In genomic region chr13:110680852-110681251, GRCh38 we compare ENCODE assay signal across 9 cellular contexts. TPM values are rescaled to one million over a fixed set of nuclear protein-coding genes. Genes with fewer than 3 reads are reported as not detected.
A peak's percentile ranks its signal among the peaks of the same experiment; 100 is the strongest.
DNase-seq lines count a peak whose midpoint lies in the region; TF ChIP-seq lines count a peak whose summit lies in the region.
"Had no signal": no experiment of that assay in that cellular context is flagged by ENCODE, and none has a peak within 500 bp of the region (broad histone marks: within the 10 kb centered on the region; RNA-seq: fewer than 3 reads in every experiment).

No MANE protein-coding gene starts in this region.

- TSS peak; percentile 14 for BruUV-seq in PC-9 (replicated peaks; lab: Mats Ljungman, UMichigan)

- peaks cover 30% of the 10 kb centered on the region for H3K36me3 ChIP-seq in PC-9 (ENCODE audit: low read depth)
- H3K36me3 ChIP-seq in tibial nerve: peaks cover 0 to 83% (median 3%) of the 10 kb centered on the region in 3 donors
- H3K36me3 ChIP-seq in colonic mucosa: peaks cover 4% of the 10 kb centered on the region

- H3F3A ChIP-seq in PC-9 (ENCODE audit: insufficient read depth, low read depth): peaks cover 8% of the 10 kb centered on the region

- POLR2A ChIA-PET in PC-9 (lab: Charles Lee; ENCODE audit: unreplicated experiment): interaction anchor here (0.6 kb wide), 1 partner anchor 12 kb away, joined by 3 read pairs; no protein-coding TSS in a partner anchor

- no peaks in the 10 kb centered on the region for H3K9me3 ChIP-seq in PC-9 (ENCODE audit: insufficient read depth, low read depth)
- H3K9me3 ChIP-seq in tibial nerve: no peaks in the 10 kb centered on the region
- H3K9me3 ChIP-seq in colonic mucosa: no peaks in the 10 kb centered on the region
- H3K9me3 ChIP-seq: left lung had no signal

- intact Hi-C loops in PC-9 (cut with micrococcal nuclease; ENCODE audit: unreplicated experiment) (no loop called here), colonic mucosa (cut with DNase I) (no loop called here)

- 77 to 80% methylated on average over 7 of the region's 7 CpGs for WGBS in tibial nerve, 2 donors

- TF ChIP-seq CTCF in PC-9 (conservative IDR thresholded peaks at IDR 0.05) (peak; percentile 60), fibroblast of the aortic adventitia (IDR thresholded peaks at IDR 0.05; ENCODE audit: insufficient read depth, low read length) (peak; percentile 56), tibial nerve (IDR thresholded peaks at IDR 0.05) (peak in 2 of 5 experiments; percentile 14 to 24), colonic mucosa (IDR thresholded peaks at IDR 0.05) (no peak)

- H3K9ac ChIP-seq in colonic mucosa (ENCODE audit: low read depth in 2 of 2, low read length in 2 of 2): no peak overlapping the region

- DNase-seq in 8988T (peak; percentile 60), ELF-1 (ENCODE audit: low read depth, low spot score) (peak; percentile 50), PC-9 (peak; percentile 13 to 35), fibroblast of the aortic adventitia (ENCODE audit: low read depth) (no peak), HCEC 1CT (no peak), tibial nerve (ENCODE audit: low spot score in 2 of 2) (no peak), colonic mucosa (no peak), DMS114 treated with DMSO at 0.1 percent for 48 hours (lab: John Stamatoyannopoulos, UW; ENCODE audit: unreplicated experiment) (no peak)
- DNase-seq: left lung had no signal

- H3K4me1 ChIP-seq in PC-9 (replicated peaks; ENCODE audit: insufficient read depth): no peaks in the 10 kb centered on the region
- H3K4me1 ChIP-seq in tibial nerve: peaks cover 0 to 20% (median 12%) of the 10 kb centered on the region in 4 donors
- H3K4me1 ChIP-seq in colonic mucosa: no peaks in the 10 kb centered on the region

- CTCF ChIA-PET in PC-9 (lab: Charles Lee): no interaction called here

- TF ChIP-seq POLR2A in tibial nerve (IDR thresholded peaks at IDR 0.05): no peak

- no peak for TF ChIP-seq EP300 in tibial nerve (IDR thresholded peaks at IDR 0.05)

- no peaks in the 10 kb centered on the region for H3K9me2 ChIP-seq in PC-9 (ENCODE audit: insufficient read depth)

- H3K4me3 ChIP-seq in PC-9: no peak overlapping the region
- no peak overlapping the region for H3K4me3 ChIP-seq in fibroblast of the aortic adventitia (ENCODE audit: low read depth, low read length)
- no peak overlapping the region for H3K4me3 ChIP-seq in tibial nerve
- H3K4me3 ChIP-seq in colonic mucosa: no peak overlapping the region
- H3K4me3 ChIP-seq: left lung had no signal

- no peak overlapping the region for H2AFZ ChIP-seq in PC-9

- H3K4me2 ChIP-seq in PC-9: no peak overlapping the region

- H3K79me2 ChIP-seq in PC-9 (ENCODE audit: low read depth): no peaks in the 10 kb centered on the region

- no peaks in the 10 kb centered on the region for H3K27me3 ChIP-seq in PC-9 (ENCODE audit: insufficient read depth, low read depth)
- no peaks in the 10 kb centered on the region for H3K27me3 ChIP-seq in tibial nerve
- no peaks in the 10 kb centered on the region for H3K27me3 ChIP-seq in colonic mucosa
- H3K27me3 ChIP-seq: left lung had no signal

- no peak overlapping the region for H3K27ac ChIP-seq in PC-9
- no peak overlapping the region for H3K27ac ChIP-seq in tibial nerve
- no peak overlapping the region for H3K27ac ChIP-seq in colonic mucosa
- H3K27ac ChIP-seq: left lung had no signal

- H4K20me1 ChIP-seq in PC-9 (ENCODE audit: insufficient read depth): peaks cover 4% of the 10 kb centered on the region; the same call in 1 of the 2 replicates

RNA-seq across cellular contexts. Expression of gene CARS2, which starts 25.1 kb away (rescaled TPM):
- total RNA-seq in PC-9 (2021) (57.1 and 67.0 TPM in 2 replicates), fibroblast of the aortic adventitia (ENCODE audit: low replicate concordance) (26.2 and 64.7 TPM in 2 replicates), tibial nerve (10 to 100 TPM; 33.7 to 68.4 (median 64.3) TPM), colonic mucosa (10 to 100 TPM; 43.0 to 82.6 TPM)

RNA-seq across cellular contexts. Expression of gene ING1, which starts 32.6 kb away (rescaled TPM):
- total RNA-seq in PC-9 (2021) (21.2 and 23.1 TPM in 2 replicates), fibroblast of the aortic adventitia (ENCODE audit: low replicate concordance) (5.6 and 9.2 TPM in 2 replicates), tibial nerve (10 to 100 TPM; 23.6 to 32.2 (median 28.3) TPM), colonic mucosa (10 to 100 TPM; 17.4 to 17.9 TPM)

Comparison
In these comparisons a context has a peak if more than half of its experiments do, and no peak if none do; other contexts are left out.
1. DNase-seq: peak in 8988T (single experiment), ELF-1 (single experiment) and PC-9 (2 of 2); none in fibroblast of the aortic adventitia (single experiment), HCEC 1CT (single experiment), tibial nerve (0 of 2), colonic mucosa (single experiment) and DMS114 treated with DMSO at 0.1 percent for 48 hours (single experiment).